ENCODE assay signal across 9 cellular contexts in genomic region chr1:44924835-44925464, GRCh38.
A peak's percentile ranks its signal among the peaks of the same experiment; 100 is the strongest.
DNase-seq lines count a peak whose midpoint lies in the region; ATAC-seq and TF ChIP-seq lines count a peak whose summit lies in the region.
"Had no signal": no experiment of that assay in that cellular context is flagged by ENCODE, and none has a peak within 500 bp of the region (broad histone marks: within the 10 kb centered on the region; RNA-seq: fewer than 3 reads in every experiment).

No MANE protein-coding gene starts in this region.

- H3K27me3 ChIP-seq in adipocyte (replicated peaks; ENCODE audit: control insufficient read depth, insufficient read depth, low read length) (no peaks in the 10 kb centered on the region), right lobe of liver (no peaks in the 10 kb centered on the region)

- 74% methylated on average over 6 of the region's 6 CpGs for WGBS in right lobe of liver (ENCODE audit: insufficient coverage, low coverage, low lambda C conversion rate, missing lambda C conversion rate)

- H3K27ac ChIP-seq in right lobe of liver = no peak overlapping the region

- no TSS peak for BruUV-seq in Calu3 (replicated peaks; lab: Mats Ljungman, UMichigan)

- H3K36me3 ChIP-seq in adipocyte (ENCODE audit: control insufficient read depth, insufficient read depth, low read length, severe bottlenecking) = no peaks in the 10 kb centered on the region
- H3K36me3 ChIP-seq in right lobe of liver = peaks cover 0 to 7% (median 0%) of the 10 kb centered on the region in 4 donors

- no peaks in the 10 kb centered on the region for H3K36me3 Mint-ChIP-seq in Calu3 (ENCODE audit: insufficient read depth, unreplicated experiment)

- no peak overlapping the region for H3K27ac Mint-ChIP-seq in Calu3 (ENCODE audit: unreplicated experiment)
- H3K27ac Mint-ChIP-seq: activated naive CD4-positive, alpha-beta T cell treated with anti-CD3 and anti-CD28 coated beads, Interleukin-2, amount 50 U/mL, for 24 hours had no signal

- H3K9me3 Mint-ChIP-seq in Calu3 (ENCODE audit: low read depth, unreplicated experiment) = no peaks in the 10 kb centered on the region
- H3K9me3 Mint-ChIP-seq: activated naive CD4-positive, alpha-beta T cell treated with anti-CD3 and anti-CD28 coated beads, Interleukin-2, amount 50 U/mL, for 24 hours had no signal

- TF ChIP-seq POLR2A in right lobe of liver (IDR thresholded peaks at IDR 0.05) = no peak

- DNase-seq in Calu3 (peak; percentile 1), HT-29 (ENCODE audit: low spot score) (peak; percentile 76), adipocyte (ENCODE audit: low read depth) (peak; percentile 86), right lobe of liver (no peak), 8988T (no peak), left colon (no peak)

- CTCF ChIA-PET in Calu3 (lab: Charles Lee) = no interaction called here

- no peaks in the 10 kb centered on the region for H3K27me3 Mint-ChIP-seq in Calu3 (ENCODE audit: unreplicated experiment)
- H3K27me3 Mint-ChIP-seq: activated naive CD4-positive, alpha-beta T cell treated with anti-CD3 and anti-CD28 coated beads, Interleukin-2, amount 50 U/mL, for 24 hours had no signal

- peaks cover 36% of the 10 kb centered on the region for H3K4me1 ChIP-seq in adipocyte (ENCODE audit: control insufficient read depth, insufficient read depth, low read length)
- H3K4me1 ChIP-seq in right lobe of liver = no peaks in the 10 kb centered on the region

- TF ChIP-seq CTCF in Calu3 (IDR thresholded peaks at IDR 0.05; ENCODE audit: unreplicated experiment) = no peak
- TF ChIP-seq CTCF in right lobe of liver (IDR thresholded peaks at IDR 0.05) = peak; percentile 22 to 39 (median 36)

- peak in 1 of 4 donors; percentile 30 for ATAC-seq in right lobe of liver
- no peak for ATAC-seq in HG03175 (IDR thresholded peaks at IDR 0.05; ENCODE audit: unreplicated experiment)
- no peak for ATAC-seq in GM19023 (IDR thresholded peaks at IDR 0.05; ENCODE audit: unreplicated experiment)
- ATAC-seq in left colon = no peak

- intact Hi-C loops in Calu3 (cut with micrococcal nuclease; ENCODE audit: unreplicated experiment) = no loop called here
- intact Hi-C loops in right lobe of liver (cut with DNase I) = no loop called here
- intact Hi-C loops in left colon (cut with DNase I, micrococcal nuclease) = no loop called here

- no peak overlapping the region for H3K4me3 Mint-ChIP-seq in Calu3 (ENCODE audit: low read depth, unreplicated experiment)
- H3K4me3 Mint-ChIP-seq: activated naive CD4-positive, alpha-beta T cell treated with anti-CD3 and anti-CD28 coated beads, Interleukin-2, amount 50 U/mL, for 24 hours had no signal

- peak overlapping the region; percentile 66 for H3K9ac ChIP-seq in adipocyte (ENCODE audit: low read length)

- H3K9me3 ChIP-seq in adipocyte (ENCODE audit: control insufficient read depth, low read length) (no peaks in the 10 kb centered on the region), right lobe of liver (no peaks in the 10 kb centered on the region)

- H3K4me3 ChIP-seq in adipocyte (ENCODE audit: low read length) (peak overlapping the region; percentile 67), right lobe of liver (no peak overlapping the region)

- peaks cover 8% of the 10 kb centered on the region for H3K4me1 Mint-ChIP-seq in Calu3 (ENCODE audit: low read depth, unreplicated experiment)

Comparison
In these comparisons a context has a peak if more than half of its experiments do, and no peak if none do; other contexts are left out.
1. DNase-seq: peak in Calu3 (single experiment), HT-29 (single experiment) and adipocyte (single experiment); none in right lobe of liver (0 of 3), 8988T (single experiment) and left colon (0 of 2).